ENCODE assay signal across 29 cellular contexts in genomic region chr13:108657520-108657919, GRCh38. TPM values are rescaled to one million over a fixed set of nuclear protein-coding genes. Genes with fewer than 3 reads are reported as not detected.
"Had no signal": no experiment of that assay in that cellular context is flagged by ENCODE, and none has a peak within 500 bp of the region (broad histone marks: within the 10 kb centered on the region; RNA-seq: fewer than 3 reads in every experiment).

No MANE protein-coding gene starts in this region.

- H3K36me3 ChIP-seq: gastrocnemius medialis, heart left ventricle, left lung, neutrophil, prostate gland, sigmoid colon, stomach, tibial artery had no signal

- H2AFZ ChIP-seq: hepatocyte, parathyroid adenoma had no signal

- FAIRE-seq: islet of Langerhans had no signal

- H3K27ac ChIP-seq: dorsolateral prefrontal cortex, epithelial cell of prostate, gastrocnemius medialis, heart left ventricle, hepatocyte, left lung, neutrophil, parathyroid adenoma, prostate gland, sigmoid colon, stomach, testis, tibial artery had no signal

- H3K27me3 ChIP-seq: gastrocnemius medialis, heart left ventricle, hepatocyte, left lung, neutrophil, sigmoid colon, stomach, testis, tibial artery had no signal

- H3K79me2 ChIP-seq: hepatocyte, parathyroid adenoma had no signal

- H3K4me2 ChIP-seq: hepatocyte had no signal

- H3K4me1 ChIP-seq: gastrocnemius medialis, heart left ventricle, left lung, parathyroid adenoma, prostate gland, sigmoid colon, stomach, testis, tibial artery had no signal

- ATAC-seq: esophagus mucosa; gastrocnemius medialis; heart left ventricle; left cardiac atrium; left lung; mucosa of descending colon; natural killer cell treated with Interleukin-12 subunit alpha and Interleukin-12 subunit beta and Interleukin-15 and Interleukin-18, amount 100 ng/mL, for 72 hours; right cardiac atrium; stimulated activated effector memory CD8-positive, alpha-beta T cell treated with anti-CD3 and anti-CD28 coated beads, Interleukin-12 subunit alpha, Interleukin-12 subunit beta, amount 100 ng/mL, for 72 hours had no signal

- H3K4me3 ChIP-seq: dorsolateral prefrontal cortex, gastrocnemius medialis, heart left ventricle, hepatocyte, left lung, mucosa of descending colon, prostate gland, sigmoid colon, stomach, testis, tibial artery had no signal

- DNase-seq: dorsolateral prefrontal cortex; effector CD4-positive, alpha-beta T cell; foreskin fibroblast; gastrocnemius medialis; heart left ventricle; left cardiac atrium; left lung; mesenchymal stem cell; mucosa of descending colon; naive B cell; right cardiac atrium; sigmoid colon; stimulated activated CD4-positive, alpha-beta T cell treated with anti-CD3 and anti-CD28 coated beads, Interleukin-2, amount 100 ng/mL, for 24 hours; stimulated activated CD4-positive, alpha-beta T cell treated with anti-CD3 and anti-CD28 coated beads, Interleukin-4, amount 100 ng/mL, for 24 hours; stimulated activated naive CD4-positive, alpha-beta T cell treated with Interleukin-2 at 50 U/mL for 16 hours; stomach; testis; tibial artery had no signal

- H3K9ac ChIP-seq: parathyroid adenoma had no signal

- H3K9me3 ChIP-seq: gastrocnemius medialis, mucosa of descending colon, neutrophil, prostate gland, sigmoid colon, testis, tibial artery had no signal

RNA-seq across cellular contexts. Expression of gene MYO16, which starts 28.1 kb away (rescaled TPM):
- total RNA-seq: lung microvascular endothelial cell; natural killer cell treated with Interleukin-12 subunit alpha and Interleukin-12 subunit beta and Interleukin-15 and Interleukin-18, amount 100 ng/mL, for 72 hours; osteoblast had no signal
